9 cellular contexts compared by ENCODE assay signal in genomic region chr20:20010639-20011500, GRCh38. TPM values are rescaled to one million over a fixed set of nuclear protein-coding genes. Genes with fewer than 3 reads are reported as not detected.
DNase-seq lines count a peak whose midpoint lies in the region; ATAC-seq, FAIRE-seq and TF ChIP-seq lines count a peak whose summit lies in the region.
"Had no signal": no experiment of that assay in that cellular context is flagged by ENCODE, and none has a peak within 500 bp of the region (broad histone marks: within the 10 kb centered on the region; RNA-seq: fewer than 3 reads in every experiment).

No MANE protein-coding gene starts in this region.

- in situ Hi-C loops in GM13977 (cut with MboI; ENCODE audit: low pct_unique_long_range_greater_than_20kb, low sequenced_read_pairs, unreplicated experiment): no loop called here

- peak; percentile 19 for ATAC-seq in activated T-helper 17 cell treated with anti-CD3 and anti-CD28 coated beads, Interleukin-2, amount 50 U/mL, for 72 hours (replicated peaks)
- ATAC-seq in thoracic aorta (ENCODE audit: insufficient number of reproducible peaks, low FRiP score, low read depth): no peak

- H3K36me3 ChIP-seq in thoracic aorta: no peaks in the 10 kb centered on the region

- no peaks in the 10 kb centered on the region for H3K4me1 Mint-ChIP-seq in activated T-helper 17 cell treated with anti-CD3 and anti-CD28 coated beads, Interleukin-2, amount 50 U/mL, for 72 hours

- H3K27me3 Mint-ChIP-seq in activated T-helper 17 cell treated with anti-CD3 and anti-CD28 coated beads, Interleukin-2, amount 50 U/mL, for 72 hours: peaks cover 14% of the 10 kb centered on the region

- H3K27ac ChIP-seq in thoracic aorta: peak overlapping the region; percentile 45 to 52

- H3K27me3 ChIP-seq in thoracic aorta (replicated peaks; ENCODE audit: insufficient read depth): no peaks in the 10 kb centered on the region

- no peaks in the 10 kb centered on the region for H3K9me3 ChIP-seq in thoracic aorta

- FAIRE-seq in GM19239 (lab: Jason Lieb, UNC): no peak
- FAIRE-seq: TTC549 had no signal

- H3K27ac Mint-ChIP-seq in activated T-helper 17 cell treated with anti-CD3 and anti-CD28 coated beads, Interleukin-2, amount 50 U/mL, for 72 hours: no peak overlapping the region

- peak overlapping the region; percentile 59 for H3K4me3 ChIP-seq in thoracic aorta

- TF ChIP-seq CTCF in thoracic aorta (IDR thresholded peaks at IDR 0.05) (no peak), GM13977 (IDR thresholded peaks at IDR 0.05; ENCODE audit: extremely low read depth, insufficient read depth, missing control alignments) (no peak)

- H3K4me1 ChIP-seq in thoracic aorta (ENCODE audit: control insufficient read depth in 1 of 2, low read depth in 2 of 2): peaks cover 19 to 23% of the 10 kb centered on the region in 2 donors

- DNase-seq in LHCN-M2 (ENCODE audit: low read depth) (peak; percentile 67), hepatic stellate cell (ENCODE audit: low spot score) (peak; percentile 50), thoracic aorta (ENCODE audit: low spot score) (no peak), medulla oblongata (ENCODE audit: extremely low spot score) (no peak), GM19239 (ENCODE audit: insufficient read length, low spot score) (no peak), GM13977 (ENCODE audit: low spot score) (no peak)
- DNase-seq in activated CD4-positive, alpha-beta T cell treated with anti-CD3 and anti-CD28 coated beads for 4 hours: no peak

- no peak overlapping the region for H3K4me3 Mint-ChIP-seq in activated T-helper 17 cell treated with anti-CD3 and anti-CD28 coated beads, Interleukin-2, amount 50 U/mL, for 72 hours

- H3K36me3 Mint-ChIP-seq in activated T-helper 17 cell treated with anti-CD3 and anti-CD28 coated beads, Interleukin-2, amount 50 U/mL, for 72 hours (ENCODE audit: low read depth): no peaks in the 10 kb centered on the region

- no peaks in the 10 kb centered on the region for H3K9me3 Mint-ChIP-seq in activated T-helper 17 cell treated with anti-CD3 and anti-CD28 coated beads, Interleukin-2, amount 50 U/mL, for 72 hours

RNA-seq across cellular contexts. Expression of gene NAA20, which starts 6.3 kb away (rescaled TPM):
- total RNA-seq in LHCN-M2 (2014; rRNA removed) (39.1 and 59.8 TPM in 2 replicates), thoracic aorta (10 to 100 TPM; 14.6 to 16.9 TPM)
- polyA plus RNA-seq in LHCN-M2 (2012): 56.3 TPM
- 10 to 100 TPM; 39.9 to 81.4 TPM for total RNA-seq in activated T-helper 17 cell treated with anti-CD3 and anti-CD28 coated beads, Interleukin-2, amount 50 U/mL, for 72 hours

RNA-seq across cellular contexts. Expression of gene CRNKL1, which starts 41.4 kb away (rescaled TPM):
- total RNA-seq in LHCN-M2 (2014; rRNA removed) (30.1 and 31.1 TPM in 2 replicates), thoracic aorta (10 to 100 TPM; 17.3 to 24.5 TPM)
- polyA plus RNA-seq in LHCN-M2 (2012): 10.4 TPM
- total RNA-seq in activated T-helper 17 cell treated with anti-CD3 and anti-CD28 coated beads, Interleukin-2, amount 50 U/mL, for 72 hours: 10 to 100 TPM; 16.2 to 18.4 TPM

RNA-seq across cellular contexts. Expression of gene CFAP61, which starts 41.5 kb away (rescaled TPM):
- total RNA-seq in LHCN-M2 (2014; rRNA removed): 0.06 TPM in 1 of 2 replicates, not detected in the other
- not detected for polyA plus RNA-seq in LHCN-M2 (2012)
- not detected for total RNA-seq in activated T-helper 17 cell treated with anti-CD3 and anti-CD28 coated beads, Interleukin-2, amount 50 U/mL, for 72 hours
- total RNA-seq in thoracic aorta: under 1 TPM in 1 of 2 donors, not detected in 1; 0.27 TPM

Comparison
In these comparisons a context has a peak if more than half of its experiments do, and no peak if none do; other contexts are left out.
1. DNase-seq: peak in LHCN-M2 (single experiment) and hepatic stellate cell (single experiment); none in thoracic aorta (single experiment), medulla oblongata (single experiment), activated CD4-positive, alpha-beta T cell treated with anti-CD3 and anti-CD28 coated beads for 4 hours (0 of 2), GM19239 (single experiment) and GM13977 (single experiment).